14 cellular contexts compared by ENCODE assay signal in genomic region chr20:42945194-42945593, GRCh38.
DNase-seq lines count a peak whose midpoint lies in the region; ATAC-seq and TF ChIP-seq lines count a peak whose summit lies in the region.
"Had no signal": no experiment of that assay in that cellular context is flagged by ENCODE, and none has a peak within 500 bp of the region (broad histone marks: within the 10 kb centered on the region; RNA-seq: fewer than 3 reads in every experiment).

No MANE protein-coding gene starts in this region.

- no peak overlapping the region for H3K27ac ChIP-seq in coronary artery
- H3K27ac ChIP-seq in upper lobe of right lung = no peak overlapping the region
- H3K27ac ChIP-seq: A549, C4-2B, GM23248 had no signal

- ATAC-seq in upper lobe of right lung = peak; percentile 27
- ATAC-seq in HG03565 (IDR thresholded peaks at IDR 0.05; ENCODE audit: unreplicated experiment) = no peak
- ATAC-seq: A549, GM12878, HCT116 had no signal

- DNase-seq in ELF-1 (ENCODE audit: low read depth, low spot score) (peak; percentile 45), NCI-H524 treated with DMSO at 0.1 percent for 48 hours (lab: John Stamatoyannopoulos, UW) (peak; percentile 49), coronary artery (ENCODE audit: low spot score) (peak; percentile 35), upper lobe of right lung (no peak), NCI-H2029 (lab: John Stamatoyannopoulos, UW) (no peak), DMS153 (lab: John Stamatoyannopoulos, UW) (no peak)
- DNase-seq: BE2C; CD4-positive, alpha-beta memory T cell; GM23248 had no signal

- no peaks in the 10 kb centered on the region for H3K27me3 ChIP-seq in upper lobe of right lung
- H3K27me3 ChIP-seq: BE2C had no signal

- TF ChIP-seq CTCF in coronary artery (IDR thresholded peaks at IDR 0.05) = no peak
- no peak for TF ChIP-seq CTCF in upper lobe of right lung (IDR thresholded peaks at IDR 0.05)

- H3K9me3 ChIP-seq in upper lobe of right lung = peaks cover 5% of the 10 kb centered on the region
- H3K9me3 ChIP-seq: A549, BE2C had no signal

- no peaks in the 10 kb centered on the region for H3K4me1 ChIP-seq in upper lobe of right lung
- H3K4me1 ChIP-seq: A549, BE2C had no signal

- intact Hi-C loops in upper lobe of right lung (cut with DNase I) = no loop called here

- H3K4me3 ChIP-seq in coronary artery (no peak overlapping the region), upper lobe of right lung (no peak overlapping the region)
- H3K4me3 ChIP-seq: A549, GM12878, GM23248 had no signal

- H3K36me3 ChIP-seq in upper lobe of right lung = no peaks in the 10 kb centered on the region
- H3K36me3 ChIP-seq: BE2C had no signal

Comparison
In these comparisons a context has a peak if more than half of its experiments do, and no peak if none do; other contexts are left out.
1. DNase-seq: peak in ELF-1 (single experiment), NCI-H524 treated with DMSO at 0.1 percent for 48 hours (single experiment) and coronary artery (single experiment); none in upper lobe of right lung (single experiment), NCI-H2029 (single experiment) and DMS153 (single experiment).